In genomic region chrX:37809970-37810369, GRCh38 we compare ENCODE assay signal across 1 cellular context.
A peak's percentile ranks its signal among the peaks of the same experiment; 100 is the strongest.
TF ChIP-seq lines count a peak whose summit lies in the region.

No MANE protein-coding gene starts in this region.

TF ChIP-seq in GM12878, 131 proteins besides CTCF, POLR2A, EP300 and RAD21 (continued from another document):
- TF ChIP-seq JUNB (IDR thresholded peaks at IDR 0.05) = 0 out of 2 replicates have a peak, but pooled peaks have one; percentile 12
- TF ChIP-seq RCOR1 (conservative IDR thresholded peaks at IDR 0.05; ENCODE audit: low read depth, low read length) = no peak
TF ChIP-seq in GM12878: peak in this region for 1.
